Comparison of ENCODE assay signal across 14 cellular contexts in the genomic region with DNA sequence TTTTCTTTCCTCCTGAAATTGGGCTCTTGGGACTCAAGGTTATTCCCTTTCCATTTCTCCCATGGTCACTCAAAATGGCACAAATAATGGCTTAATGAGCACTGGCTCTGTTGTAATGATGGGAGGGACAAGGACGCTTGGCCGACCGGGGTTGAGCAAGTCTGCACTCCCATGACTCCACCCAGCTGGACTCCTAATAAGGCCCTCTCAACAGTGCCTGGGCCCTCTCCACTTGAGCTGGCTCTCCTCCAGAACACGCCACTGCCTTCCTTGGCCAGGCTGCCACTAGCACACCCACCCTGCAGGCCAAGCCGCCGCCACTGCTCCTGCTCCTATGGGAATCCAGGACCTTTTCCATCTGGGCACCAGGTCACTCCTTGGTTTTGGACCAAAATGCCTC. TPM values are rescaled to one million over a fixed set of nuclear protein-coding genes. Genes with fewer than 3 reads are reported as not detected.
DNase-seq lines count a peak whose midpoint lies in the region; ATAC-seq and TF ChIP-seq lines count a peak whose summit lies in the region.
"Had no signal": no experiment of that assay in that cellular context is flagged by ENCODE, and none has a peak within 500 bp of the region (broad histone marks: within the 10 kb centered on the region; RNA-seq: fewer than 3 reads in every experiment).

No MANE protein-coding gene starts in this region.

- H3K4me1 ChIP-seq in adrenal gland (replicated peaks in 1 of 2): peaks cover 0 to 13% of the 10 kb centered on the region in 2 donors
- peaks cover 96% of the 10 kb centered on the region for H3K4me1 ChIP-seq in left ventricle myocardium inferior

- intact Hi-C loops in adrenal gland (cut with DNase I) (no loop called here), left ventricle myocardium inferior (cut with micrococcal nuclease) (no loop called here), natural killer cell (cut with micrococcal nuclease) (no loop called here)

- 64 to 69% (median 66%) methylated on average over 6 of the region's 6 CpGs for WGBS in adrenal gland, 4 donors

- H3K27me3 ChIP-seq in adrenal gland: no peaks in the 10 kb centered on the region
- no peaks in the 10 kb centered on the region for H3K27me3 ChIP-seq in left ventricle myocardium inferior (ENCODE audit: low read depth)

- H3K4me3 ChIP-seq in adrenal gland: no peak overlapping the region
- no peak overlapping the region for H3K4me3 ChIP-seq in left ventricle myocardium inferior

- H3K36me3 ChIP-seq in adrenal gland (replicated peaks in 1 of 2) (no peaks in the 10 kb centered on the region), left ventricle myocardium inferior (no peaks in the 10 kb centered on the region)

- DNase-seq in GM03348 (ENCODE audit: low spot score) (peak; percentile 29), adrenal gland (peak; percentile 38 to 82 (median 77)), left ventricle myocardium inferior (peak; percentile 88), progenitor cell of endocrine pancreas (ENCODE audit: low spot score, unreplicated experiment) (no peak), natural killer cell (no peak), cortex of kidney (lab: John Stamatoyannopoulos, UW) (no peak)
- no peak for DNase-seq in effector CD8-positive, alpha-beta T cell (lab: John Stamatoyannopoulos, UW)
- DNase-seq: activated CD4-positive, alpha-beta T cell treated with anti-CD3 and anti-CD28 coated beads, Interleukin-2, amount 50 U/mL, for 1 hour; activated gamma-delta T cell; erythroblast; H7; naive thymus-derived CD4-positive, alpha-beta T cell; NCI-H1417 had no signal

- H3K9me3 ChIP-seq in adrenal gland (replicated peaks in 1 of 3): no peaks in the 10 kb centered on the region
- H3K9me3 ChIP-seq in left ventricle myocardium inferior (replicated peaks): no peaks in the 10 kb centered on the region

- TF ChIP-seq POLR2A in adrenal gland (IDR thresholded peaks at IDR 0.05): no peak

- H3K9me3 Mint-ChIP-seq in progenitor cell of endocrine pancreas (ENCODE audit: low read depth): no peaks in the 10 kb centered on the region
- H3K9me3 Mint-ChIP-seq in natural killer cell: no peaks in the 10 kb centered on the region
- H3K9me3 Mint-ChIP-seq: naive thymus-derived CD4-positive, alpha-beta T cell had no signal

- H3K27me3 Mint-ChIP-seq in progenitor cell of endocrine pancreas: no peaks in the 10 kb centered on the region
- H3K27me3 Mint-ChIP-seq in natural killer cell (ENCODE audit: low read depth in 2 of 2): no peaks in the 10 kb centered on the region

- no peak overlapping the region for H3K4me3 Mint-ChIP-seq in progenitor cell of endocrine pancreas (ENCODE audit: low read depth)
- no peak overlapping the region for H3K4me3 Mint-ChIP-seq in natural killer cell
- H3K4me3 Mint-ChIP-seq: naive thymus-derived CD4-positive, alpha-beta T cell had no signal

- H3K27ac ChIP-seq in adrenal gland (peak overlapping the region in 1 of 5 donors; percentile 44), left ventricle myocardium inferior (replicated peaks) (peak overlapping the region; percentile 89)

- H3K27ac Mint-ChIP-seq in progenitor cell of endocrine pancreas (peak overlapping the region; percentile 65), natural killer cell (no peak overlapping the region)
- H3K27ac Mint-ChIP-seq: naive thymus-derived CD4-positive, alpha-beta T cell had no signal

- ATAC-seq in HG03159 (IDR thresholded peaks at IDR 0.05; ENCODE audit: unreplicated experiment) (no peak), natural killer cell (no peak)
- ATAC-seq: naive thymus-derived CD4-positive, alpha-beta T cell had no signal

- peaks cover 9% of the 10 kb centered on the region for H3K36me3 Mint-ChIP-seq in progenitor cell of endocrine pancreas (ENCODE audit: insufficient read depth)
- H3K36me3 Mint-ChIP-seq in natural killer cell: no peaks in the 10 kb centered on the region
- H3K36me3 Mint-ChIP-seq: naive thymus-derived CD4-positive, alpha-beta T cell had no signal

- TF ChIP-seq CTCF in adrenal gland (IDR thresholded peaks at IDR 0.05) (no peak), left ventricle myocardium inferior (IDR thresholded peaks at IDR 0.05; ENCODE audit: borderline replicate concordance) (peak; percentile 8), progenitor cell of endocrine pancreas (IDR thresholded peaks at IDR 0.05; ENCODE audit: unreplicated experiment) (no peak), natural killer cell (IDR thresholded peaks at IDR 0.05) (no peak)

- H3K4me1 Mint-ChIP-seq in progenitor cell of endocrine pancreas (ENCODE audit: low read depth) (peaks cover 58% of the 10 kb centered on the region), natural killer cell (no peaks in the 10 kb centered on the region)
- H3K4me1 Mint-ChIP-seq: naive thymus-derived CD4-positive, alpha-beta T cell had no signal

RNA-seq across cellular contexts. Expression of a gene that starts 42.3 kb away (rescaled TPM):
- total RNA-seq in adrenal gland: 10 to 100 TPM in 1 of 8 donors, 1 to 10 TPM in 7; 2.8 to 12.4 (median 5.0) TPM
- 1 to 10 TPM; 1.6 to 5.4 (median 4.1) TPM for polyA plus RNA-seq in adrenal gland
- 249 TPM for total RNA-seq in left ventricle myocardium inferior
- total RNA-seq in progenitor cell of endocrine pancreas: 33.8 and 35.9 TPM in 2 replicates
- total RNA-seq in natural killer cell: not detected
- total RNA-seq: naive thymus-derived CD4-positive, alpha-beta T cell had no signal

Comparison
In these comparisons a context has a peak if more than half of its experiments do, and no peak if none do; other contexts are left out.
1. DNase-seq: peak in GM03348 (single experiment), adrenal gland (7 of 7) and left ventricle myocardium inferior (single experiment); none in progenitor cell of endocrine pancreas (single experiment), effector CD8-positive, alpha-beta T cell (single experiment), natural killer cell (single experiment) and cortex of kidney (single experiment).